ENCODE assay signal across 26 cellular contexts in genomic region chrX:47927212-47927611, GRCh38.
"Had no signal": no experiment of that assay in that cellular context is flagged by ENCODE, and none has a peak within 500 bp of the region (broad histone marks: within the 10 kb centered on the region; RNA-seq: fewer than 3 reads in every experiment).

No MANE protein-coding gene starts in this region.

- H3K27me3 ChIP-seq: adrenal gland, ascending aorta, left lung, testis, vagina had no signal

- H3K4me3 ChIP-seq: adrenal gland, ascending aorta, left lung, lung, prostate gland, testis, vagina had no signal

- H3K9me3 ChIP-seq: adrenal gland, left lung, prostate gland, testis, vagina had no signal

- H3K27ac ChIP-seq: adrenal gland, ascending aorta, left lung, prostate gland, testis, vagina had no signal

- ATAC-seq: activated CD4-positive, alpha-beta T cell treated with anti-CD3 and anti-CD28 coated beads for 36 hours; activated T-helper 17 cell treated with anti-CD3 and anti-CD28 coated beads, Interleukin-2, amount 50 U/mL, for 72 hours; left lung; natural killer cell had no signal

- DNase-seq: activated B cell treated with CpG ODN at 0.5 μM for 24 hours; activated CD4-positive, alpha-beta T cell treated with anti-CD3 and anti-CD28 coated beads for 36 hours; activated CD4-positive, alpha-beta T cell treated with anti-CD3 and anti-CD28 coated beads, Interleukin-2, amount 50 U/mL, for 4 hours; activated CD8-positive, alpha-beta memory T cell treated with anti-CD3 and anti-CD28 coated beads for 24 hours; activated CD8-positive, alpha-beta memory T cell treated with anti-CD3 and anti-CD28 coated beads, Interleukin-2, amount 50 U/mL, for 4 hours; activated T-cell treated with anti-CD3 and anti-CD28 coated beads, Interleukin-2, amount 50 U/mL, for 24 hours; adrenal gland; central memory CD4-positive, alpha-beta T cell; dermis blood vessel endothelial cell; effector CD8-positive, alpha-beta T cell; erythroblast; foreskin fibroblast; immature natural killer cell; kidney glomerular epithelial cell; left lung; natural killer cell; stimulated activated CD4-positive, alpha-beta T cell treated with anti-CD3 and anti-CD28 coated beads, Interleukin-2, amount 100 ng/mL, for 48 hours; stimulated activated CD8-positive, alpha-beta memory T cell treated with anti-CD3 and anti-CD28 coated beads, Interleukin-4, amount 100 ng/mL, for 48 hours; stimulated activated naive CD4-positive, alpha-beta T cell; testis; trophoblast cell had no signal

- H3K4me1 ChIP-seq: adrenal gland, ascending aorta, left lung, prostate gland, testis, vagina had no signal

- H3K36me3 ChIP-seq: adrenal gland, ascending aorta, left lung, prostate gland, vagina had no signal
